ENCODE assay signal across 1 cellular context in genomic region chr19:49590071-49590970, GRCh38.
TF ChIP-seq lines count a peak whose summit lies in the region.

No MANE protein-coding gene starts in this region.

TF ChIP-seq in HepG2, 621 proteins besides CTCF, POLR2A, EP300 and RAD21 (continued from another document and continues in another):
- TF ChIP-seq, protein P1, sequence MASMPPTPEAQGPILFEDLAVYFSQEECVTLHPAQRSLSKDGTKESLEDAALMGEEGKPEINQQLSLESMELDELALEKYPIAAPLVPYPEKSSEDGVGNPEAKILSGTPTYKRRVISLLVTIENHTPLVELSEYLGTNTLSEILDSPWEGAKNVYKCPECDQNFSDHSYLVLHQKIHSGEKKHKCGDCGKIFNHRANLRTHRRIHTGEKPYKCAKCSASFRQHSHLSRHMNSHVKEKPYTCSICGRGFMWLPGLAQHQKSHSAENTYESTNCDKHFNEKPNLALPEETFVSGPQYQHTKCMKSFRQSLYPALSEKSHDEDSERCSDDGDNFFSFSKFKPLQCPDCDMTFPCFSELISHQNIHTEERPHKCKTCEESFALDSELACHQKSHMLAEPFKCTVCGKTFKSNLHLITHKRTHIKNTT (CRISPR knock-in tag; IDR thresholded peaks at IDR 0.05) = no peak
- TF ChIP-seq ZNF891 (CRISPR knock-in tag; IDR thresholded peaks at IDR 0.05) (peak; percentile 60), PHF5A (CRISPR knock-in tag; IDR thresholded peaks at IDR 0.05; ENCODE audit: low read depth, unreplicated experiment) (no peak), NRL (CRISPR knock-in tag; IDR thresholded peaks at IDR 0.05; ENCODE audit: borderline replicate concordance) (peak; percentile 81; the same call in 1 of the 2 replicates), MTA3 (CRISPR knock-in tag; IDR thresholded peaks at IDR 0.05) (no peak), HMG20B (CRISPR knock-in tag; conservative IDR thresholded peaks at IDR 0.05) (no peak), NFE2 (CRISPR knock-in tag; IDR thresholded peaks at IDR 0.05) (no peak), PCBP1 (IDR thresholded peaks at IDR 0.05; ENCODE audit: borderline replicate concordance, low read depth, low read length) (0 out of 2 replicates have a peak, but pooled peaks have one; percentile 70), WIZ (CRISPR knock-in tag; IDR thresholded peaks at IDR 0.05) (no peak), PRMT3 (CRISPR knock-in tag; IDR thresholded peaks at IDR 0.05; ENCODE audit: borderline replicate concordance, low read depth) (no peak), ELF1 (CRISPR knock-in tag; IDR thresholded peaks at IDR 0.05) (peak; percentile 58; the same call in 1 of the 2 replicates), ZBTB42 (CRISPR knock-in tag; IDR thresholded peaks at IDR 0.05) (0 out of 2 replicates have a peak, but pooled peaks have one; percentile 51), MAF1 (CRISPR knock-in tag; IDR thresholded peaks at IDR 0.05; ENCODE audit: borderline replicate concordance) (0 out of 2 replicates have a peak, but pooled peaks have one; percentile 61), ZSCAN5A (CRISPR knock-in tag; IDR thresholded peaks at IDR 0.05; ENCODE audit: borderline replicate concordance) (no peak), ZMYM4 (CRISPR knock-in tag; IDR thresholded peaks at IDR 0.05) (0 out of 2 replicates have a peak, but pooled peaks have one; percentile 37), PHF21A (CRISPR knock-in tag; IDR thresholded peaks at IDR 0.05) (peak; percentile 64), ZNF317 (CRISPR knock-in tag; IDR thresholded peaks at IDR 0.05) (peak; percentile 69; the same call in 1 of the 2 replicates), ZSCAN20 (CRISPR knock-in tag; IDR thresholded peaks at IDR 0.05; ENCODE audit: borderline replicate concordance) (no peak), ZNF501 (CRISPR knock-in tag; IDR thresholded peaks at IDR 0.05) (no peak), ADNP (CRISPR knock-in tag; IDR thresholded peaks at IDR 0.05) (no peak), NR2F1 (CRISPR knock-in tag; IDR thresholded peaks at IDR 0.05) (no peak), SIX4 (CRISPR knock-in tag; IDR thresholded peaks at IDR 0.05) (no peak), XRCC5 (optimal IDR thresholded peaks at IDR 0.05; ENCODE audit: low read length) (no peak), ZBTB2 (CRISPR knock-in tag; IDR thresholded peaks at IDR 0.05; ENCODE audit: low read depth) (no peak), ZBTB14 (CRISPR knock-in tag; IDR thresholded peaks at IDR 0.05) (no peak), SRSF4 (IDR thresholded peaks at IDR 0.05; ENCODE audit: low read depth, low read length, poor library complexity, severe bottlenecking) (peak; percentile 38), ZNF605 (CRISPR knock-in tag; IDR thresholded peaks at IDR 0.05) (0 out of 2 replicates have a peak, but pooled peaks have one; percentile 18), ZBTB20 (CRISPR knock-in tag; IDR thresholded peaks at IDR 0.05; ENCODE audit: borderline replicate concordance, low read depth) (peak; percentile 69; the same call in 1 of the 2 replicates), ZNF296 (CRISPR knock-in tag; conservative IDR thresholded peaks at IDR 0.05) (no peak), ZNF234 (CRISPR knock-in tag; conservative IDR thresholded peaks at IDR 0.05) (no peak), ZNF841 (CRISPR knock-in tag; IDR thresholded peaks at IDR 0.05; ENCODE audit: borderline replicate concordance) (no peak), MED13 (CRISPR knock-in tag; IDR thresholded peaks at IDR 0.05) (no peak), SMAD9 (CRISPR knock-in tag; IDR thresholded peaks at IDR 0.05) (0 out of 2 replicates have a peak, but pooled peaks have one; percentile 37), NCOA5 (CRISPR knock-in tag; IDR thresholded peaks at IDR 0.05) (no peak), SOX6 (IDR thresholded peaks at IDR 0.05) (no peak), SOX6 (CRISPR knock-in tag; IDR thresholded peaks at IDR 0.05) (peak; percentile 62), ZNF276 (CRISPR knock-in tag; IDR thresholded peaks at IDR 0.05; ENCODE audit: low read depth) (no peak), SMARCC2 (IDR thresholded peaks at IDR 0.05) (no peak), POLR2AphosphoS5 (IDR thresholded peaks at IDR 0.05; ENCODE audit: low read depth, low read length) (peak; percentile 98), REPIN1 (CRISPR knock-in tag; IDR thresholded peaks at IDR 0.05; ENCODE audit: borderline replicate concordance, low read depth) (peak; percentile 49; the same call in 1 of the 2 replicates), ZNF549 (CRISPR knock-in tag; IDR thresholded peaks at IDR 0.05) (no peak), CEBPG (CRISPR knock-in tag; IDR thresholded peaks at IDR 0.05) (no peak), NBN (conservative IDR thresholded peaks at IDR 0.05) (no peak), ZNF598 (CRISPR knock-in tag; IDR thresholded peaks at IDR 0.05; ENCODE audit: borderline replicate concordance) (peak; percentile 27; the same call in 1 of the 2 replicates), ISL2 (CRISPR knock-in tag; IDR thresholded peaks at IDR 0.05) (no peak), NFIB (CRISPR knock-in tag; IDR thresholded peaks at IDR 0.05; ENCODE audit: borderline replicate concordance) (no peak), ZNF335 (CRISPR knock-in tag; IDR thresholded peaks at IDR 0.05) (0 out of 2 replicates have a peak, but pooled peaks have one; percentile 35), FOXJ3 (CRISPR knock-in tag; IDR thresholded peaks at IDR 0.05; ENCODE audit: borderline replicate concordance) (0 out of 2 replicates have a peak, but pooled peaks have one; percentile 41), XBP1 (CRISPR knock-in tag; IDR thresholded peaks at IDR 0.05) (no peak), HDAC2 (CRISPR knock-in tag; IDR thresholded peaks at IDR 0.05) (peak; percentile 23; the same call in 1 of the 2 replicates), FLYWCH1 (CRISPR knock-in tag; IDR thresholded peaks at IDR 0.05) (no peak), ZNF629 (CRISPR knock-in tag; conservative IDR thresholded peaks at IDR 0.05) (0 out of 2 replicates have a peak, but pooled peaks have one; percentile 25), MBNL3 (CRISPR knock-in tag; conservative IDR thresholded peaks at IDR 0.05) (no peak), ZNF576 (CRISPR knock-in tag; IDR thresholded peaks at IDR 0.05) (no peak), ONECUT2 (CRISPR knock-in tag; IDR thresholded peaks at IDR 0.05) (no peak), ATF7 (IDR thresholded peaks at IDR 0.05) (no peak), ATF7 (CRISPR knock-in tag; IDR thresholded peaks at IDR 0.05) (no peak)
- TF ChIP-seq, protein P2, sequence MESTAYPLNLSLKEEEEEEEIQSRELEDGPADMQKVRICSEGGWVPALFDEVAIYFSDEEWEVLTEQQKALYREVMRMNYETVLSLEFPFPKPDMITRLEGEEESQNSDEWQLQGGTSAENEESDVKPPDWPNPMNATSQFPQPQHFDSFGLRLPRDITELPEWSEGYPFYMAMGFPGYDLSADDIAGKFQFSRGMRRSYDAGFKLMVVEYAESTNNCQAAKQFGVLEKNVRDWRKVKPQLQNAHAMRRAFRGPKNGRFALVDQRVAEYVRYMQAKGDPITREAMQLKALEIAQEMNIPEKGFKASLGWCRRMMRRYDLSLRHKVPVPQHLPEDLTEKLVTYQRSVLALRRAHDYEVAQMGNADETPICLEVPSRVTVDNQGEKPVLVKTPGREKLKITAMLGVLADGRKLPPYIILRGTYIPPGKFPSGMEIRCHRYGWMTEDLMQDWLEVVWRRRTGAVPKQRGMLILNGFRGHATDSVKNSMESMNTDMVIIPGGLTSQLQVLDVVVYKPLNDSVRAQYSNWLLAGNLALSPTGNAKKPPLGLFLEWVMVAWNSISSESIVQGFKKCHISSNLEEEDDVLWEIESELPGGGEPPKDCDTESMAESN (CRISPR knock-in tag; conservative IDR thresholded peaks at IDR 0.05) = 0 out of 2 replicates have a peak, but pooled peaks have one; percentile 36
- TF ChIP-seq, protein P3, sequence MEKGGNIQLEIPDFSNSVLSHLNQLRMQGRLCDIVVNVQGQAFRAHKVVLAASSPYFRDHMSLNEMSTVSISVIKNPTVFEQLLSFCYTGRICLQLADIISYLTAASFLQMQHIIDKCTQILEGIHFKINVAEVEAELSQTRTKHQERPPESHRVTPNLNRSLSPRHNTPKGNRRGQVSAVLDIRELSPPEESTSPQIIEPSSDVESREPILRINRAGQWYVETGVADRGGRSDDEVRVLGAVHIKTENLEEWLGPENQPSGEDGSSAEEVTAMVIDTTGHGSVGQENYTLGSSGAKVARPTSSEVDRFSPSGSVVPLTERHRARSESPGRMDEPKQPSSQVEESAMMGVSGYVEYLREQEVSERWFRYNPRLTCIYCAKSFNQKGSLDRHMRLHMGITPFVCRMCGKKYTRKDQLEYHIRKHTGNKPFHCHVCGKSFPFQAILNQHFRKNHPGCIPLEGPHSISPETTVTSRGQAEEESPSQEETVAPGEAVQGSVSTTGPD (CRISPR knock-in tag; IDR thresholded peaks at IDR 0.05) = no peak
- TF ChIP-seq, protein P4, sequence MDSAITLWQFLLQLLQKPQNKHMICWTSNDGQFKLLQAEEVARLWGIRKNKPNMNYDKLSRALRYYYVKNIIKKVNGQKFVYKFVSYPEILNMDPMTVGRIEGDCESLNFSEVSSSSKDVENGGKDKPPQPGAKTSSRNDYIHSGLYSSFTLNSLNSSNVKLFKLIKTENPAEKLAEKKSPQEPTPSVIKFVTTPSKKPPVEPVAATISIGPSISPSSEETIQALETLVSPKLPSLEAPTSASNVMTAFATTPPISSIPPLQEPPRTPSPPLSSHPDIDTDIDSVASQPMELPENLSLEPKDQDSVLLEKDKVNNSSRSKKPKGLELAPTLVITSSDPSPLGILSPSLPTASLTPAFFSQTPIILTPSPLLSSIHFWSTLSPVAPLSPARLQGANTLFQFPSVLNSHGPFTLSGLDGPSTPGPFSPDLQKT (CRISPR knock-in tag; IDR thresholded peaks at IDR 0.05; ENCODE audit: borderline replicate concordance) = 0 out of 2 replicates have a peak, but pooled peaks have one; percentile 65
- TF ChIP-seq, protein P5, sequence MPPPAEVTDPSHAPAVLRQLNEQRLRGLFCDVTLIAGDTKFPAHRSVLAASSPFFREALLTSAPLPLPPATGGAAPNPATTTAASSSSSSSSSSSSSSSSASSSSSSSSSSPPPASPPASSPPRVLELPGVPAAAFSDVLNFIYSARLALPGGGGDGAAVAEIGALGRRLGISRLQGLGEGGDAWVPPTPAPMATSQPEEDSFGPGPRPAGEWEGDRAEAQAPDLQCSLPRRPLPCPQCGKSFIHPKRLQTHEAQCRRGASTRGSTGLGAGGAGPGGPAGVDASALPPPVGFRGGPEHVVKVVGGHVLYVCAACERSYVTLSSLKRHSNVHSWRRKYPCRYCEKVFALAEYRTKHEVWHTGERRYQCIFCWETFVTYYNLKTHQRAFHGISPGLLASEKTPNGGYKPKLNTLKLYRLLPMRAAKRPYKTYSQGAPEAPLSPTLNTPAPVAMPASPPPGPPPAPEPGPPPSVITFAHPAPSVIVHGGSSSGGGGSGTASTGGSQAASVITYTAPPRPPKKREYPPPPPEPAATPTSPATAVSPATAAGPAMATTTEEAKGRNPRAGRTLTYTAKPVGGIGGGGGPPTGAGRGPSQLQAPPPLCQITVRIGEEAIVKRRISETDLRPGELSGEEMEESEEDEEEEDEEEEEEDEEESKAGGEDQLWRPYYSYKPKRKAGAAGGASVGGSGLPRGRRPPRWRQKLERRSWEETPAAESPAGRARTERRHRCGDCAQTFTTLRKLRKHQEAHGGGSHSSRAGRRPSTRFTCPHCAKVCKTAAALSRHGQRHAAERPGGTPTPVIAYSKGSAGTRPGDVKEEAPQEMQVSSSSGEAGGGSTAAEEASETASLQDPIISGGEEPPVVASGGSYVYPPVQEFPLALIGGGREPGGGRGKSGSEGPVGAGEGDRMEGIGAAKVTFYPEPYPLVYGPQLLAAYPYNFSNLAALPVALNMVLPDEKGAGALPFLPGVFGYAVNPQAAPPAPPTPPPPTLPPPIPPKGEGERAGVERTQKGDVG (CRISPR knock-in tag; IDR thresholded peaks at IDR 0.05; ENCODE audit: borderline replicate concordance) = no peak
